In genomic region chr5:1732238-1732880, GRCh38 we compare ENCODE assay signal across 22 cellular contexts.
DNase-seq lines count a peak whose midpoint lies in the region; ATAC-seq and TF ChIP-seq lines count a peak whose summit lies in the region.
"Had no signal": no experiment of that assay in that cellular context is flagged by ENCODE, and none has a peak within 500 bp of the region (broad histone marks: within the 10 kb centered on the region; RNA-seq: fewer than 3 reads in every experiment).

No MANE protein-coding gene starts in this region.

- H3K4me2 ChIP-seq in HCT116 (ENCODE audit: low read length): no peak overlapping the region

- peaks cover 15% of the 10 kb centered on the region; the same call in 1 of the 2 replicates for H3K27me3 ChIP-seq in HCT116 (ENCODE audit: insufficient read depth, low read length)
- H3K27me3 ChIP-seq: neutrophil, upper lobe of left lung had no signal

- H3K27ac ChIP-seq in HCT116 (ENCODE audit: low read depth, low read length): no peak overlapping the region
- H3K27ac ChIP-seq: esophagus squamous epithelium, GM23248, neutrophil, upper lobe of left lung had no signal

- intact Hi-C loops in HCT116 (cut with micrococcal nuclease): no loop called here
- intact Hi-C loops in sciatic nerve (cut with DNase I): no loop called here

- no peaks in the 10 kb centered on the region for H3K9me2 ChIP-seq in HCT116 (ENCODE audit: insufficient read depth)

- BruUV-seq in HCT116 (replicated peaks; lab: Mats Ljungman, UMichigan): no TSS peak

- ATAC-seq in HCT116 (peak; percentile 38; the same call in 1 of the 2 replicates), esophagus mucosa (peak; percentile 37), sciatic nerve (no peak), GM18858 (IDR thresholded peaks at IDR 0.05; ENCODE audit: unreplicated experiment) (no peak)
- ATAC-seq: left colon had no signal

- no peak for TF ChIP-seq POLR2A in HCT116 (IDR thresholded peaks at IDR 0.05; ENCODE audit: borderline replicate concordance, extremely low read depth, insufficient read depth, insufficient read length)

- H3K36me3 Mint-ChIP-seq in activated CD4-positive, alpha-beta T cell treated with anti-CD3 and anti-CD28 coated beads, Interleukin-2, amount 10 ng/mL, durations not matched to agents 7 days and 5 days (ENCODE audit: low read depth): no peaks in the 10 kb centered on the region

- no peaks in the 10 kb centered on the region for H3K36me3 ChIP-seq in HCT116 (ENCODE audit: control insufficient read depth in 1 of 2, insufficient read depth in 2 of 2, low read length in 2 of 2)
- H3K36me3 ChIP-seq: esophagus squamous epithelium, neutrophil, upper lobe of left lung had no signal

- CTCF ChIA-PET in activated CD4-positive, alpha-beta T cell treated with anti-CD3 and anti-CD28 coated beads, Interleukin-2, amount 10 ng/mL, durations not matched to agents 7 days and 5 days (lab: Charles Lee): no interaction called here
- CTCF ChIA-PET in HCT116 (lab: Charles Lee): no interaction called here

- no peak overlapping the region for H3K4me3 Mint-ChIP-seq in activated CD4-positive, alpha-beta T cell treated with anti-CD3 and anti-CD28 coated beads, Interleukin-2, amount 10 ng/mL, durations not matched to agents 7 days and 5 days

- no peak overlapping the region for H3K4me3 ChIP-seq in HCT116 (replicated peaks in 1 of 2; ENCODE audit: low read depth in 1 of 2, low read length in 2 of 2)
- H3K4me3 ChIP-seq: esophagus squamous epithelium, GM23248, upper lobe of left lung had no signal

- RAD21 ChIA-PET in HCT116 (lab: Charles Lee; ENCODE audit: low non-redundant PET in 1 of 2, low total read pairs in 2 of 2, uncharacterized antibody in 2 of 2, unreplicated experiment in 2 of 2): no interaction called here

- no peak for TF ChIP-seq RAD21 in HCT116 (IDR thresholded peaks at IDR 0.05; ENCODE audit: low read depth)

- H3K27ac Mint-ChIP-seq in activated CD4-positive, alpha-beta T cell treated with anti-CD3 and anti-CD28 coated beads, Interleukin-2, amount 10 ng/mL, durations not matched to agents 7 days and 5 days: no peak overlapping the region

- H3K79me2 ChIP-seq in HCT116 (ENCODE audit: insufficient read depth, low read length): no peaks in the 10 kb centered on the region

- no peaks in the 10 kb centered on the region for H3K27me3 Mint-ChIP-seq in activated CD4-positive, alpha-beta T cell treated with anti-CD3 and anti-CD28 coated beads, Interleukin-2, amount 10 ng/mL, durations not matched to agents 7 days and 5 days

- H2AFZ ChIP-seq in HCT116 (ENCODE audit: low read depth, low read length, poor library complexity, severe bottlenecking): no peak overlapping the region
- H2AFZ ChIP-seq: GM23248 had no signal

- no peak overlapping the region for H3K9ac ChIP-seq in HCT116 (ENCODE audit: low read length)
- H3K9ac ChIP-seq: GM23248 had no signal

- no peaks in the 10 kb centered on the region for H3K9me3 Mint-ChIP-seq in activated CD4-positive, alpha-beta T cell treated with anti-CD3 and anti-CD28 coated beads, Interleukin-2, amount 10 ng/mL, durations not matched to agents 7 days and 5 days

- DNase-seq in activated CD4-positive, alpha-beta T cell treated with anti-CD3 and anti-CD28 coated beads, Interleukin-2, amount 10 ng/mL, durations not matched to agents 7 days and 5 days: peak; percentile 3
- DNase-seq in activated CD4-positive, alpha-beta T cell treated with anti-CD3 and anti-CD28 coated beads for 48 hours: no peak
- DNase-seq in HCT116 (ENCODE audit: low read depth, low spot score): no peak
- peak; percentile 31 for DNase-seq in sciatic nerve (ENCODE audit: low spot score)
- no peak for DNase-seq in NCI-H2171 treated with DMSO at 0.1 percent for 48 hours (lab: John Stamatoyannopoulos, UW)
- DNase-seq in NOMO-1 treated with dmso at 0.1 percent for 144 hours (lab: John Stamatoyannopoulos, UW; ENCODE audit: unreplicated experiment): no peak
- DNase-seq: 8988T; amygdala; caudate nucleus; effector CD4-positive, alpha-beta T cell; esophagus squamous epithelium; GM23248; KBM-7; left colon; NCI-H1092; NCI-H2081 treated with DMSO at 0.1 percent for 48 hours; NCI-H526 treated with DMSO at 0.1 percent for 48 hours; stimulated activated naive CD4-positive, alpha-beta T cell; upper lobe of left lung had no signal

- POLR2A ChIA-PET in activated CD4-positive, alpha-beta T cell treated with anti-CD3 and anti-CD28 coated beads, Interleukin-2, amount 10 ng/mL, durations not matched to agents 7 days and 5 days (lab: Charles Lee): no interaction called here
- POLR2A ChIA-PET in HCT116 (lab: Charles Lee): no interaction called here

- H3K4me1 Mint-ChIP-seq in activated CD4-positive, alpha-beta T cell treated with anti-CD3 and anti-CD28 coated beads, Interleukin-2, amount 10 ng/mL, durations not matched to agents 7 days and 5 days: no peaks in the 10 kb centered on the region

- no peaks in the 10 kb centered on the region for H3K4me1 ChIP-seq in HCT116 (ENCODE audit: control insufficient read depth in 1 of 2, insufficient read depth in 2 of 2, low read length in 2 of 2)
- H3K4me1 ChIP-seq: esophagus squamous epithelium, upper lobe of left lung had no signal

- H3K9me3 ChIP-seq in HCT116 (ENCODE audit: control insufficient read depth in 1 of 2, insufficient read depth in 1 of 2, low read depth in 1 of 2, low read length in 2 of 2): no peaks in the 10 kb centered on the region
- H3K9me3 ChIP-seq: esophagus squamous epithelium, neutrophil, upper lobe of left lung had no signal

- no peaks in the 10 kb centered on the region for H4K20me1 ChIP-seq in HCT116 (ENCODE audit: insufficient read depth)

- TF ChIP-seq CTCF in HCT116 (IDR thresholded peaks at IDR 0.05 in 2 of 3, conservative IDR thresholded peaks at IDR 0.05 in 1 of 3; ENCODE audit: borderline replicate concordance in 1 of 3, insufficient read depth in 1 of 3, low read depth in 2 of 3, low read length in 2 of 3): no peak

TF ChIP-seq in HCT116, 20 proteins besides CTCF, POLR2A, EP300 and RAD21:
- no peak for TF ChIP-seq SIN3A (IDR thresholded peaks at IDR 0.05; ENCODE audit: low read depth)
- no peak for TF ChIP-seq TCF7L2 (IDR thresholded peaks at IDR 0.05; ENCODE audit: borderline replicate concordance, extremely low read depth, insufficient read depth, insufficient read length)
- TF ChIP-seq ZNF274 (IDR thresholded peaks at IDR 0.05; ENCODE audit: low read depth, low read length): no peak
- no peak for TF ChIP-seq REST (IDR thresholded peaks at IDR 0.05; ENCODE audit: low read depth)
- TF ChIP-seq SRF (IDR thresholded peaks at IDR 0.05; ENCODE audit: low read depth): no peak
- TF ChIP-seq EGR1 (IDR thresholded peaks at IDR 0.05; ENCODE audit: low read depth): no peak
- TF ChIP-seq ZBTB33 (IDR thresholded peaks at IDR 0.05; ENCODE audit: extremely low read depth, insufficient replicate concordance, low read length): no peak
- no peak for TF ChIP-seq ZFX (IDR thresholded peaks at IDR 0.05)
- no peak for TF ChIP-seq SP1 (IDR thresholded peaks at IDR 0.05; ENCODE audit: low read depth)
- TF ChIP-seq YY1 (IDR thresholded peaks at IDR 0.05; ENCODE audit: extremely low read depth, insufficient replicate concordance, low read depth, low read length): no peak
- no peak for TF ChIP-seq FOSL1 (IDR thresholded peaks at IDR 0.05; ENCODE audit: low read depth)
- no peak for TF ChIP-seq CBX3 (IDR thresholded peaks at IDR 0.05; ENCODE audit: low read depth)
- TF ChIP-seq EZH2phosphoT487 (IDR thresholded peaks at IDR 0.05; ENCODE audit: borderline replicate concordance): no peak

Comparison
In these comparisons a context has a peak if more than half of its experiments do, and no peak if none do; other contexts are left out.
1. DNase-seq: peak in activated CD4-positive, alpha-beta T cell treated with anti-CD3 and anti-CD28 coated beads, Interleukin-2, amount 10 ng/mL, durations not matched to agents 7 days and 5 days (single experiment) and sciatic nerve (single experiment); none in activated CD4-positive, alpha-beta T cell treated with anti-CD3 and anti-CD28 coated beads for 48 hours (single experiment), HCT116 (single experiment), NCI-H2171 treated with DMSO at 0.1 percent for 48 hours (single experiment) and NOMO-1 treated with dmso at 0.1 percent for 144 hours (single experiment).
2. ATAC-seq: peak in HCT116 (single experiment) and esophagus mucosa (single experiment); none in sciatic nerve (single experiment) and GM18858 (single experiment).